Comparison of ENCODE assay signal across 9 cellular contexts in genomic region chr2:222424729-222425671, GRCh38. TPM values are rescaled to one million over a fixed set of nuclear protein-coding genes. Genes with fewer than 3 reads are reported as not detected.
DNase-seq lines count a peak whose midpoint lies in the region; ATAC-seq, FAIRE-seq and TF ChIP-seq lines count a peak whose summit lies in the region.
"Had no signal": no experiment of that assay in that cellular context is flagged by ENCODE, and none has a peak within 500 bp of the region (broad histone marks: within the 10 kb centered on the region; RNA-seq: fewer than 3 reads in every experiment).

No MANE protein-coding gene starts in this region.

- H3K4me1 Mint-ChIP-seq in activated naive CD8-positive, alpha-beta T cell (ENCODE audit: low read depth): peaks cover 35% of the 10 kb centered on the region

- no peaks in the 10 kb centered on the region for H3K36me3 Mint-ChIP-seq in activated naive CD8-positive, alpha-beta T cell

- intact Hi-C loops in spleen (cut with DNase I; ENCODE audit: low total_unique reads): no loop called here

- peak overlapping the region; percentile 87 for H3K4me3 Mint-ChIP-seq in activated naive CD8-positive, alpha-beta T cell

- no CpG with 5 or more reads among the region's 74 CpGs for WGBS in iPS DF 6.9 (ENCODE audit: insufficient coverage, insufficient read length)
- WGBS in spleen, 5 donors: 5 to 10% (median 6%) methylated on average over 34 to 74 of the region's 74 CpGs

- H3K4me1 ChIP-seq in iPS DF 6.9 (ENCODE audit: control insufficient read depth, insufficient read depth, low read length): 0 out of 2 replicates have a peak, but pooled peaks cover 2% of the 10 kb centered on the region
- H3K4me1 ChIP-seq in spleen: peaks cover 0 to 34% (median 22%) of the 10 kb centered on the region in 6 donors

- no peaks in the 10 kb centered on the region for H3K36me3 ChIP-seq in iPS DF 6.9 (ENCODE audit: control insufficient read depth, insufficient read depth, low read length)
- H3K36me3 ChIP-seq in spleen: no peaks in the 10 kb centered on the region

- H3K27me3 Mint-ChIP-seq in activated naive CD8-positive, alpha-beta T cell: peaks cover 41% of the 10 kb centered on the region

- H3K27ac Mint-ChIP-seq in activated naive CD8-positive, alpha-beta T cell: peak overlapping the region; percentile 34

- TF ChIP-seq POLR2A in spleen (IDR thresholded peaks at IDR 0.05): no peak

- H3K27me3 ChIP-seq in iPS DF 6.9 (ENCODE audit: control insufficient read depth, insufficient read depth, low read length) (peaks cover 71% of the 10 kb centered on the region), spleen (replicated peaks in 1 of 7) (peaks cover 0 to 62% (median 27%) of the 10 kb centered on the region in 7 donors)

- peak; percentile 11 for DNase-seq in COR-L47 (lab: John Stamatoyannopoulos, UW)
- DNase-seq in NCI-H2171 (lab: John Stamatoyannopoulos, UW): peak; percentile 49
- DNase-seq in iPS DF 6.9 (ENCODE audit: low read depth, low spot score): no peak
- DNase-seq in spleen: peak; percentile 79
- DNase-seq in urothelium cell line (ENCODE audit: low spot score): no peak
- DNase-seq in effector CD8-positive, alpha-beta T cell (lab: John Stamatoyannopoulos, UW): no peak

- H3K9me3 Mint-ChIP-seq in activated naive CD8-positive, alpha-beta T cell (ENCODE audit: low read depth): no peaks in the 10 kb centered on the region

- no peak for TF ChIP-seq CTCF in spleen (IDR thresholded peaks at IDR 0.05 in 8 of 11, conservative IDR thresholded peaks at IDR 0.05 in 3 of 11)

- FAIRE-seq in urothelium cell line (lab: Jason Lieb, UNC): no peak

- ATAC-seq in GM21390 (IDR thresholded peaks at IDR 0.05; ENCODE audit: unreplicated experiment): peak; percentile 12

- H3K27ac ChIP-seq in iPS DF 6.9 (ENCODE audit: low read length) (no peak overlapping the region), spleen (peak overlapping the region in 4 of 8 donors; percentile 15 to 57 (median 48))

- H3K4me3 ChIP-seq in iPS DF 6.9 (ENCODE audit: low read length) (peak overlapping the region; percentile 65; the same call in 1 of the 2 replicates), spleen (peak overlapping the region; percentile 31 to 78 (median 51))

- H3K9me3 ChIP-seq in iPS DF 6.9 (ENCODE audit: control insufficient read depth, insufficient read depth, low read length): no peaks in the 10 kb centered on the region
- no peaks in the 10 kb centered on the region for H3K9me3 ChIP-seq in spleen

RNA-seq across cellular contexts. Expression of gene SGPP2, which starts 0.7 kb away (rescaled TPM):
- total RNA-seq in spleen: 1 to 10 TPM; 1.6 to 3.1 (median 2.0) TPM
- under 1 TPM; 0.13 to 0.67 (median 0.27) TPM for polyA plus RNA-seq in spleen
- total RNA-seq: dermis microvascular lymphatic vessel endothelial cell had no signal

Comparison
In these comparisons a context has a peak if more than half of its experiments do, and no peak if none do; other contexts are left out.
1. DNase-seq: peak in COR-L47 (single experiment), NCI-H2171 (single experiment) and spleen (single experiment); none in iPS DF 6.9 (single experiment), urothelium cell line (single experiment) and effector CD8-positive, alpha-beta T cell (single experiment).